1 cellular context compared by ENCODE assay signal in genomic region chr5:102762828-102763227, GRCh38.
TF ChIP-seq lines count a peak whose summit lies in the region.

No MANE protein-coding gene starts in this region.

TF ChIP-seq in HCT116, 20 proteins besides CTCF, POLR2A, EP300 and RAD21 (continued from another document):
- TF ChIP-seq REST (IDR thresholded peaks at IDR 0.05; ENCODE audit: low read depth) = no peak
- no peak for TF ChIP-seq EZH2phosphoT487 (IDR thresholded peaks at IDR 0.05; ENCODE audit: borderline replicate concordance)
- no peak for TF ChIP-seq FOSL1 (IDR thresholded peaks at IDR 0.05; ENCODE audit: low read depth)
- no peak for TF ChIP-seq MAX (IDR thresholded peaks at IDR 0.05)
- TF ChIP-seq ELF1 (IDR thresholded peaks at IDR 0.05; ENCODE audit: borderline replicate concordance, low read depth) = no peak
TF ChIP-seq in HCT116: peak in this region for 0.
